Comparison of ENCODE assay signal across 26 cellular contexts in genomic region chr2:20647211-20647610, GRCh38. TPM values are rescaled to one million over a fixed set of nuclear protein-coding genes. Genes with fewer than 3 reads are reported as not detected.
"Had no signal": no experiment of that assay in that cellular context is flagged by ENCODE, and none has a peak within 500 bp of the region (broad histone marks: within the 10 kb centered on the region; RNA-seq: fewer than 3 reads in every experiment).

No MANE protein-coding gene starts in this region.

- H3K4me3 Mint-ChIP-seq: activated naive CD8-positive, alpha-beta T cell; natural killer cell treated with Interleukin-12 subunit alpha and Interleukin-12 subunit beta and Interleukin-15 and Interleukin-18, amount 100 ng/mL, for 72 hours had no signal

- ATAC-seq: body of pancreas; left lung; natural killer cell treated with Interleukin-12 subunit alpha and Interleukin-12 subunit beta and Interleukin-15 and Interleukin-18, amount 100 ng/mL, for 72 hours; right cardiac atrium; stimulated activated naive CD8-positive, alpha-beta T cell treated with anti-CD3 and anti-CD28 coated beads, Interleukin-15, Interleukin-2, amounts not matched to agents 100 U/mL and 50 U/mL, for 24 hours; upper lobe of right lung had no signal

- H3K9me3 ChIP-seq: body of pancreas, left lung, upper lobe of right lung had no signal

- H3K4me3 ChIP-seq: body of pancreas, coronary artery, left lung, lung, upper lobe of right lung had no signal

- H3K27me3 Mint-ChIP-seq: activated naive CD8-positive, alpha-beta T cell; natural killer cell treated with Interleukin-12 subunit alpha and Interleukin-12 subunit beta and Interleukin-15 and Interleukin-18, amount 100 ng/mL, for 72 hours had no signal

- DNase-seq: activated CD4-positive, alpha-beta T cell treated with anti-CD3 and anti-CD28 coated beads for 4 hours; activated CD4-positive, alpha-beta T cell treated with anti-CD3 and anti-CD28 coated beads, Interleukin-2, amount 50 U/mL, for 48 hours; activated CD8-positive, alpha-beta memory T cell treated with anti-CD3 and anti-CD28 coated beads for 24 hours; activated effector memory CD4-positive, alpha-beta T cell treated with Interleukin-2 at 50 U/mL for 16 hours; activated naive CD4-positive, alpha-beta T cell treated with Interleukin-2 at 50 U/mL for 16 hours; anterior cingulate cortex; body of pancreas; cerebellar nuclear complex; effector memory CD4-positive, alpha-beta T cell; mesendoderm; stimulated activated CD4-positive, alpha-beta T cell treated with anti-CD3 and anti-CD28 coated beads, Interleukin-12 subunit alpha, Interleukin-12 subunit beta, amount 100 ng/mL, for 4 hours; stimulated activated CD4-positive, alpha-beta T cell treated with anti-CD3 and anti-CD28 coated beads, Interleukin-4, amount 100 ng/mL, for 1 hour; stimulated activated naive CD8-positive, alpha-beta T cell treated with anti-CD3 and anti-CD28 coated beads, Interleukin-15, Interleukin-2, amounts not matched to agents 100 U/mL and 50 U/mL, for 24 hours; upper lobe of right lung had no signal

- H3K9me3 Mint-ChIP-seq: natural killer cell treated with Interleukin-12 subunit alpha and Interleukin-12 subunit beta and Interleukin-15 and Interleukin-18, amount 100 ng/mL, for 72 hours had no signal

- H3K36me3 Mint-ChIP-seq: activated naive CD8-positive, alpha-beta T cell; natural killer cell treated with Interleukin-12 subunit alpha and Interleukin-12 subunit beta and Interleukin-15 and Interleukin-18, amount 100 ng/mL, for 72 hours had no signal

- H3K27ac Mint-ChIP-seq: activated naive CD8-positive, alpha-beta T cell had no signal

- H3K27ac ChIP-seq: body of pancreas, coronary artery, left lung, upper lobe of right lung, VCaP had no signal

- H3K27me3 ChIP-seq: body of pancreas, dorsolateral prefrontal cortex, left lung, upper lobe of right lung had no signal

RNA-seq across cellular contexts. Expression of gene GDF7, which starts 19.7 kb away (rescaled TPM):
- total RNA-seq: epithelial cell of proximal tubule; osteoblast; T-helper 1 cell treated with Interleukin-12 subunit alpha and Interleukin-12 subunit beta and Interleukin-4 antibody, amounts not matched to agents 30 ng/mL and 1 ng/mL, for 36 hours had no signal
- polyA plus RNA-seq: fibroblast of lung had no signal
